ENCODE assay signal across 1 cellular context in genomic region chr2:20596973-20597867, GRCh38.
TF ChIP-seq lines count a peak whose summit lies in the region.

No MANE protein-coding gene starts in this region.

TF ChIP-seq in HepG2, 621 proteins besides CTCF, POLR2A, EP300 and RAD21 (continued from another document and continues in another):
- TF ChIP-seq, protein P1, sequence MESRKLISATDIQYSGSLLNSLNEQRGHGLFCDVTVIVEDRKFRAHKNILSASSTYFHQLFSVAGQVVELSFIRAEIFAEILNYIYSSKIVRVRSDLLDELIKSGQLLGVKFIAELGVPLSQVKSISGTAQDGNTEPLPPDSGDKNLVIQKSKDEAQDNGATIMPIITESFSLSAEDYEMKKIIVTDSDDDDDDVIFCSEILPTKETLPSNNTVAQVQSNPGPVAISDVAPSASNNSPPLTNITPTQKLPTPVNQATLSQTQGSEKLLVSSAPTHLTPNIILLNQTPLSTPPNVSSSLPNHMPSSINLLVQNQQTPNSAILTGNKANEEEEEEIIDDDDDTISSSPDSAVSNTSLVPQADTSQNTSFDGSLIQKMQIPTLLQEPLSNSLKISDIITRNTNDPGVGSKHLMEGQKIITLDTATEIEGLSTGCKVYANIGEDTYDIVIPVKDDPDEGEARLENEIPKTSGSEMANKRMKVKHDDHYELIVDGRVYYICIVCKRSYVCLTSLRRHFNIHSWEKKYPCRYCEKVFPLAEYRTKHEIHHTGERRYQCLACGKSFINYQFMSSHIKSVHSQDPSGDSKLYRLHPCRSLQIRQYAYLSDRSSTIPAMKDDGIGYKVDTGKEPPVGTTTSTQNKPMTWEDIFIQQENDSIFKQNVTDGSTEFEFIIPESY (CRISPR knock-in tag; IDR thresholded peaks at IDR 0.05) = peak; percentile 78
- TF ChIP-seq, protein P2, sequence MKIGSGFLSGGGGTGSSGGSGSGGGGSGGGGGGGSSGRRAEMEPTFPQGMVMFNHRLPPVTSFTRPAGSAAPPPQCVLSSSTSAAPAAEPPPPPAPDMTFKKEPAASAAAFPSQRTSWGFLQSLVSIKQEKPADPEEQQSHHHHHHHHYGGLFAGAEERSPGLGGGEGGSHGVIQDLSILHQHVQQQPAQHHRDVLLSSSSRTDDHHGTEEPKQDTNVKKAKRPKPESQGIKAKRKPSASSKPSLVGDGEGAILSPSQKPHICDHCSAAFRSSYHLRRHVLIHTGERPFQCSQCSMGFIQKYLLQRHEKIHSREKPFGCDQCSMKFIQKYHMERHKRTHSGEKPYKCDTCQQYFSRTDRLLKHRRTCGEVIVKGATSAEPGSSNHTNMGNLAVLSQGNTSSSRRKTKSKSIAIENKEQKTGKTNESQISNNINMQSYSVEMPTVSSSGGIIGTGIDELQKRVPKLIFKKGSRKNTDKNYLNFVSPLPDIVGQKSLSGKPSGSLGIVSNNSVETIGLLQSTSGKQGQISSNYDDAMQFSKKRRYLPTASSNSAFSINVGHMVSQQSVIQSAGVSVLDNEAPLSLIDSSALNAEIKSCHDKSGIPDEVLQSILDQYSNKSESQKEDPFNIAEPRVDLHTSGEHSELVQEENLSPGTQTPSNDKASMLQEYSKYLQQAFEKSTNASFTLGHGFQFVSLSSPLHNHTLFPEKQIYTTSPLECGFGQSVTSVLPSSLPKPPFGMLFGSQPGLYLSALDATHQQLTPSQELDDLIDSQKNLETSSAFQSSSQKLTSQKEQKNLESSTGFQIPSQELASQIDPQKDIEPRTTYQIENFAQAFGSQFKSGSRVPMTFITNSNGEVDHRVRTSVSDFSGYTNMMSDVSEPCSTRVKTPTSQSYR (CRISPR knock-in tag; IDR thresholded peaks at IDR 0.05; ENCODE audit: borderline replicate concordance) = peak; percentile 69; the same call in 1 of the 2 replicates
- peak; percentile 96 for TF ChIP-seq IRF2 (CRISPR knock-in tag; IDR thresholded peaks at IDR 0.05)
- peak; percentile 86; the same call in 1 of the 2 replicates for TF ChIP-seq TFDP1 (CRISPR knock-in tag; IDR thresholded peaks at IDR 0.05; ENCODE audit: borderline replicate concordance)
- TF ChIP-seq GFI1 (CRISPR knock-in tag; IDR thresholded peaks at IDR 0.05; ENCODE audit: borderline replicate concordance) = peak; percentile 84; the same call in 1 of the 2 replicates
- TF ChIP-seq HNF4G (IDR thresholded peaks at IDR 0.05; ENCODE audit: borderline replicate concordance, low read depth, low read length) = peak; percentile 99
- peak; percentile 99 for TF ChIP-seq HNF4G (CRISPR knock-in tag; IDR thresholded peaks at IDR 0.05; ENCODE audit: borderline replicate concordance, low read depth)
- TF ChIP-seq ARNTL (CRISPR knock-in tag; IDR thresholded peaks at IDR 0.05) = peak; percentile 89
- peak; percentile 94 for TF ChIP-seq TEAD3 (CRISPR knock-in tag; optimal IDR thresholded peaks at IDR 0.05; ENCODE audit: borderline replicate concordance)
- peak; percentile 94; the same call in 1 of the 2 replicates for TF ChIP-seq ZXDC (CRISPR knock-in tag; IDR thresholded peaks at IDR 0.05)
- TF ChIP-seq RAD51 (IDR thresholded peaks at IDR 0.05; ENCODE audit: borderline replicate concordance) = no peak
- TF ChIP-seq ZEB1 (IDR thresholded peaks at IDR 0.05; ENCODE audit: insufficient replicate concordance, low read depth) = no peak
- TF ChIP-seq ZNF530 (CRISPR knock-in tag; IDR thresholded peaks at IDR 0.05; ENCODE audit: low read depth) = no peak
- TF ChIP-seq, protein P3, sequence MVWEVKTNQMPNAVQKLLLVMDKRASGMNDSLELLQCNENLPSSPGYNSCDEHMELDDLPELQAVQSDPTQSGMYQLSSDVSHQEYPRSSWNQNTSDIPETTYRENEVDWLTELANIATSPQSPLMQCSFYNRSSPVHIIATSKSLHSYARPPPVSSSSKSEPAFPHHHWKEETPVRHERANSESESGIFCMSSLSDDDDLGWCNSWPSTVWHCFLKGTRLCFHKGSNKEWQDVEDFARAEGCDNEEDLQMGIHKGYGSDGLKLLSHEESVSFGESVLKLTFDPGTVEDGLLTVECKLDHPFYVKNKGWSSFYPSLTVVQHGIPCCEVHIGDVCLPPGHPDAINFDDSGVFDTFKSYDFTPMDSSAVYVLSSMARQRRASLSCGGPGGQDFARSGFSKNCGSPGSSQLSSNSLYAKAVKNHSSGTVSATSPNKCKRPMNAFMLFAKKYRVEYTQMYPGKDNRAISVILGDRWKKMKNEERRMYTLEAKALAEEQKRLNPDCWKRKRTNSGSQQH (CRISPR knock-in tag; IDR thresholded peaks at IDR 0.05; ENCODE audit: low read depth) = peak; percentile 83; the same call in 1 of the 2 replicates
- TF ChIP-seq RFX1 (IDR thresholded peaks at IDR 0.05) = peak; percentile 98
- TF ChIP-seq SOX5 (CRISPR knock-in tag; IDR thresholded peaks at IDR 0.05; ENCODE audit: borderline replicate concordance) = peak; percentile 97
- no peak for TF ChIP-seq ZNF260 (CRISPR knock-in tag; IDR thresholded peaks at IDR 0.05; ENCODE audit: borderline replicate concordance, low read depth)
- TF ChIP-seq ASH2L (IDR thresholded peaks at IDR 0.05; ENCODE audit: insufficient read length, low read depth, low read length) = peak; percentile 78
- TF ChIP-seq GZF1 (CRISPR knock-in tag; IDR thresholded peaks at IDR 0.05) = peak; percentile 81; the same call in 1 of the 2 replicates
- TF ChIP-seq HNRNPK (IDR thresholded peaks at IDR 0.05; ENCODE audit: low read depth, low read length, poor library complexity, severe bottlenecking) = no peak
- TF ChIP-seq ZFAT (CRISPR knock-in tag; conservative IDR thresholded peaks at IDR 0.05) = no peak
- TF ChIP-seq ZNF770 (CRISPR knock-in tag; IDR thresholded peaks at IDR 0.05) = peak; percentile 60; the same call in 1 of the 2 replicates
- peak; percentile 78; the same call in 1 of the 2 replicates for TF ChIP-seq ZNF335 (CRISPR knock-in tag; IDR thresholded peaks at IDR 0.05)
- TF ChIP-seq, protein P4, sequence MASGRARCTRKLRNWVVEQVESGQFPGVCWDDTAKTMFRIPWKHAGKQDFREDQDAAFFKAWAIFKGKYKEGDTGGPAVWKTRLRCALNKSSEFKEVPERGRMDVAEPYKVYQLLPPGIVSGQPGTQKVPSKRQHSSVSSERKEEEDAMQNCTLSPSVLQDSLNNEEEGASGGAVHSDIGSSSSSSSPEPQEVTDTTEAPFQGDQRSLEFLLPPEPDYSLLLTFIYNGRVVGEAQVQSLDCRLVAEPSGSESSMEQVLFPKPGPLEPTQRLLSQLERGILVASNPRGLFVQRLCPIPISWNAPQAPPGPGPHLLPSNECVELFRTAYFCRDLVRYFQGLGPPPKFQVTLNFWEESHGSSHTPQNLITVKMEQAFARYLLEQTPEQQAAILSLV (CRISPR knock-in tag; IDR thresholded peaks at IDR 0.05; ENCODE audit: borderline replicate concordance) = peak; percentile 70
- TF ChIP-seq ZMYM4 (CRISPR knock-in tag; IDR thresholded peaks at IDR 0.05) = peak; percentile 88
- no peak for TF ChIP-seq HOXA7 (CRISPR knock-in tag; IDR thresholded peaks at IDR 0.05)
- TF ChIP-seq ZIK1 (CRISPR knock-in tag; IDR thresholded peaks at IDR 0.05; ENCODE audit: borderline replicate concordance, low read depth) = peak; percentile 64
- no peak for TF ChIP-seq MAFG (CRISPR knock-in tag; IDR thresholded peaks at IDR 0.05)
- no peak for TF ChIP-seq HNRNPLL (IDR thresholded peaks at IDR 0.05; ENCODE audit: low read depth, low read length, poor library complexity, severe bottlenecking)
- TF ChIP-seq NFYC (CRISPR knock-in tag; IDR thresholded peaks at IDR 0.05) = no peak; the same call in 1 of the 2 replicates
- peak; percentile 96 for TF ChIP-seq NCOR1 (IDR thresholded peaks at IDR 0.05; ENCODE audit: borderline replicate concordance, low read length)
- peak; percentile 99 for TF ChIP-seq RFX3 (CRISPR knock-in tag; IDR thresholded peaks at IDR 0.05)
- peak; percentile 61; the same call in 1 of the 2 replicates for TF ChIP-seq ZNF280D (CRISPR knock-in tag; IDR thresholded peaks at IDR 0.05)
- TF ChIP-seq ZNF781 (CRISPR knock-in tag; IDR thresholded peaks at IDR 0.05; ENCODE audit: borderline replicate concordance, not compliant biosample characterization) = peak; percentile 86
- TF ChIP-seq ZNF292 (CRISPR knock-in tag; IDR thresholded peaks at IDR 0.05; ENCODE audit: borderline replicate concordance, low read depth) = peak; percentile 87; the same call in 1 of the 2 replicates
- TF ChIP-seq ZBTB3 (CRISPR knock-in tag; IDR thresholded peaks at IDR 0.05; ENCODE audit: borderline replicate concordance, low read depth) = peak; percentile 95; the same call in 1 of the 2 replicates
- peak; percentile 90; the same call in 1 of the 2 replicates for TF ChIP-seq PRMT3 (CRISPR knock-in tag; IDR thresholded peaks at IDR 0.05; ENCODE audit: borderline replicate concordance, low read depth)
- no peak for TF ChIP-seq PHB2 (IDR thresholded peaks at IDR 0.05; ENCODE audit: partially characterized antibody)
- peak; percentile 94; the same call in 1 of the 2 replicates for TF ChIP-seq SAP130 (CRISPR knock-in tag; IDR thresholded peaks at IDR 0.05; ENCODE audit: low read depth)
- TF ChIP-seq, protein P5, sequence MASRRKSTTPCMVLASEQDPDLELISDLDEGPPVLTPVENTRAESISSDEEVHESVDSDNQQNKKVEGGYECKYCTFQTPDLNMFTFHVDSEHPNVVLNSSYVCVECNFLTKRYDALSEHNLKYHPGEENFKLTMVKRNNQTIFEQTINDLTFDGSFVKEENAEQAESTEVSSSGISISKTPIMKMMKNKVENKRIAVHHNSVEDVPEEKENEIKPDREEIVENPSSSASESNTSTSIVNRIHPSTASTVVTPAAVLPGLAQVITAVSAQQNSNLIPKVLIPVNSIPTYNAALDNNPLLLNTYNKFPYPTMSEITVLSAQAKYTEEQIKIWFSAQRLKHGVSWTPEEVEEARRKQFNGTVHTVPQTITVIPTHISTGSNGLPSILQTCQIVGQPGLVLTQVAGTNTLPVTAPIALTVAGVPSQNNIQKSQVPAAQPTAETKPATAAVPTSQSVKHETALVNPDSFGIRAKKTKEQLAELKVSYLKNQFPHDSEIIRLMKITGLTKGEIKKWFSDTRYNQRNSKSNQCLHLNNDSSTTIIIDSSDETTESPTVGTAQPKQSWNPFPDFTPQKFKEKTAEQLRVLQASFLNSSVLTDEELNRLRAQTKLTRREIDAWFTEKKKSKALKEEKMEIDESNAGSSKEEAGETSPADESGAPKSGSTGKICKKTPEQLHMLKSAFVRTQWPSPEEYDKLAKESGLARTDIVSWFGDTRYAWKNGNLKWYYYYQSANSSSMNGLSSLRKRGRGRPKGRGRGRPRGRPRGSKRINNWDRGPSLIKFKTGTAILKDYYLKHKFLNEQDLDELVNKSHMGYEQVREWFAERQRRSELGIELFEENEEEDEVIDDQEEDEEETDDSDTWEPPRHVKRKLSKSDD (CRISPR knock-in tag; IDR thresholded peaks at IDR 0.05; ENCODE audit: low read depth) = peak; percentile 90
- TF ChIP-seq ZNF230 (CRISPR knock-in tag; IDR thresholded peaks at IDR 0.05) = peak; percentile 88
- TF ChIP-seq MYC (CRISPR knock-in tag; IDR thresholded peaks at IDR 0.05; ENCODE audit: borderline replicate concordance) = peak; percentile 87; the same call in 1 of the 2 replicates
